Comparison of ENCODE assay signal across 2 cellular contexts in the genomic region with DNA sequence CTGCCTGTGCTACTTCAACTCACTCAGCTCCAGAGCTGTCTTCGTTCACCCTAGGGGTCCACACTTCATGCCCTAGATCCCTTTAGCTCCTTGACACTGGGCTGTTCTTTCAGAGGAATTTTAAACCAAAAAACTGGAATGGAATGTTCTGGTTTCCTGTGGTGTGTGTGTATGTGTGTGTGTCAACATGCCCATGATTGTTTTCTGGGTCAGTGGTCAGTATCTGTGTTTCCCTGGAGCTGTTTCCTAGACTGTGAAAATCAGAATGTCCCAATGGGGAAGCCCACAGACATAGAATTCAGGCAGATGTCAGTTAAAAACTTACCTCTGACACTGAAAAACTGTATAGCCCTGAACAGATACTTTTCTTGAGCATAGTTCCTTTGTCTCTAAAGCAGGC.
TF ChIP-seq lines count a peak whose summit lies in the region.

No MANE protein-coding gene starts in this region.

TF ChIP-seq in HEK293T, 16 proteins besides CTCF, POLR2A, EP300 and RAD21:
- TF ChIP-seq ELF4 (IDR thresholded peaks at IDR 0.05) (no peak), HDGF (IDR thresholded peaks at IDR 0.05; ENCODE audit: borderline replicate concordance) (no peak), PKNOX1 (IDR thresholded peaks at IDR 0.05) (no peak), ARNT (IDR thresholded peaks at IDR 0.05) (no peak), SP1 (IDR thresholded peaks at IDR 0.05) (no peak), BHLHE40 (IDR thresholded peaks at IDR 0.05; ENCODE audit: borderline replicate concordance) (no peak), L3MBTL2 (conservative IDR thresholded peaks at IDR 0.05) (no peak), FOXM1 (IDR thresholded peaks at IDR 0.05; ENCODE audit: borderline replicate concordance) (no peak), ZNF384 (IDR thresholded peaks at IDR 0.05) (no peak), CTBP1 (IDR thresholded peaks at IDR 0.05; ENCODE audit: borderline replicate concordance) (no peak), FOXK2 (IDR thresholded peaks at IDR 0.05) (no peak), TARDBP (IDR thresholded peaks at IDR 0.05) (no peak), FOXA1 (IDR thresholded peaks at IDR 0.05) (no peak), NFRKB (IDR thresholded peaks at IDR 0.05) (no peak)

TF ChIP-seq in K562, 482 proteins besides CTCF, POLR2A, EP300 and RAD21:
- TF ChIP-seq ZNF253 (CRISPR knock-in tag; conservative IDR thresholded peaks at IDR 0.05) (no peak), ESRRB (CRISPR knock-in tag; IDR thresholded peaks at IDR 0.05; ENCODE audit: borderline replicate concordance) (no peak), ZNF512 (tag; IDR thresholded peaks at IDR 0.05) (no peak), ERF (CRISPR knock-in tag; IDR thresholded peaks at IDR 0.05) (no peak)
TF ChIP-seq in K562: peak in this region for 0.
